In the genomic region with DNA sequence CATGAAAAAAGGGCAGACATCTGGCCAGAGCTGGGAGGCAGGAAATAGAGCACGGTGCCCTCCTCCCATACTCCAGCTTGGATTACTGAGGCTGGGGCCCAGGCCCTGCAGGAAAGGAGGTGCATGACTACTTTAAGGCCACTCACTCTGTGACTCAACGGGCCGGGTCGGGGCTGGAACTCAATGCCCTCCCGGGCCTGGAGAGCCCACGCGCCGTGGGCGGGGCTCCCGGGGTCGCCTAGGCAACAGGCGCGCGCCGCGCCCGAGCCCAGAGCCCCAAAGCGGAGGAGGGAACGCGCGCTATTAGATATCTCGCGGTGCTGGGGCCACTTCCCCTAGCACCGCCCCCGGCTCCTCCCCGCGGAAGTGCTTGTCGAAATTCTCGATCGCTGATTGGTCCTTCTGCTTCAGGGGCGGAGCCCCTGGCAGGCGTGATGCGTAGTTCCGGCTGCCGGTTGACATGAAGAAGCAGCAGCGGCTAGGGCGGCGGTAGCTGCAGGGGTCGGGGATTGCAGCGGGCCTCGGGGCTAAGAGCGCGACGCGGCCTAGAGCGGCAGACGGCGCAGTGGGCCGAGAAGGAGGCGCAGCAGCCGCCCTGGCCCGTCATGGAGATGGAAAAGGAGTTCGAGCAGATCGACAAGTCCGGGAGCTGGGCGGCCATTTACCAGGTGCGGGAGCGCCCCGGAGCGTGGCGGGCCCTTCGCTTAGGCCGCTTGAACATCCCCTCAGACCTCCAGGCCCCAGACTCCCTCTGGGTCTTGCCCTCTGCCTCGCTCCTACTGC, we compare ENCODE assay signal across 8 cellular contexts. TPM values are rescaled to one million over a fixed set of nuclear protein-coding genes. Genes with fewer than 3 reads are reported as not detected.
DNase-seq lines count a peak whose midpoint lies in the region; ATAC-seq, FAIRE-seq and TF ChIP-seq lines count a peak whose summit lies in the region.

PTPN1 (plus strand) TSS at position 461 of the 783 bp plus-strand sequence; CDS start at position 606, 145 bp downstream.

- H3K27ac ChIP-seq in 22Rv1 (peak within 1 kb of the TSS; percentile 60), body of pancreas (peak within 1 kb of the TSS; percentile 63 to 84 (median 82)), sigmoid colon (peak within 1 kb of the TSS; percentile 88 to 96 (median 93))

- no peaks in the 10 kb centered on the region for H3K36me3 ChIP-seq in body of pancreas (replicated peaks in 1 of 2; ENCODE audit: insufficient read depth in 1 of 2, low read depth in 2 of 2)
- no peaks in the 10 kb centered on the region for H3K36me3 ChIP-seq in sigmoid colon

- FAIRE-seq in TTC549 (lab: Jason Lieb, UNC) = peak; percentile 77

- no peaks in the 10 kb centered on the region for H3K27me3 ChIP-seq in body of pancreas
- H3K27me3 ChIP-seq in sigmoid colon = no peaks in the 10 kb centered on the region

- no peak; the same call in 1 of the 2 replicates for TF ChIP-seq CTCF in 22Rv1 (IDR thresholded peaks at IDR 0.05)
- peak in 4 of 7 experiments; percentile 9 to 27 (median 16) for TF ChIP-seq CTCF in body of pancreas (IDR thresholded peaks at IDR 0.05)
- TF ChIP-seq CTCF in sigmoid colon (IDR thresholded peaks at IDR 0.05) = peak in 1 of 4 experiments; percentile 24

- TF ChIP-seq POLR2A in body of pancreas (IDR thresholded peaks at IDR 0.05) (peak; percentile 96 to 98 (median 98)), sigmoid colon (IDR thresholded peaks at IDR 0.05) (peak; percentile 98)

- no peak for TF ChIP-seq EP300 in sigmoid colon (IDR thresholded peaks at IDR 0.05)

- H3K4me3 ChIP-seq in body of pancreas = peak within 1 kb of the TSS; percentile 67 to 81
- H3K4me3 ChIP-seq in sigmoid colon = peak within 1 kb of the TSS; percentile 91 to 99 (median 96)

- H3K4me1 ChIP-seq in body of pancreas (peaks cover 38% of the 10 kb centered on the region), sigmoid colon (peaks cover 0 to 51% (median 45%) of the 10 kb centered on the region in 4 donors)

- H3K9me3 ChIP-seq in body of pancreas = no peaks in the 10 kb centered on the region
- H3K9me3 ChIP-seq in sigmoid colon = no peaks in the 10 kb centered on the region

- DNase-seq in NCI-H2107 treated with DMSO at 0.1 percent for 48 hours (lab: John Stamatoyannopoulos, UW; ENCODE audit: unreplicated experiment) (peak; percentile 96), body of pancreas (peak; percentile 99), iPS DF 19.7 (ENCODE audit: low read depth, low spot score) (peak; percentile 81), sigmoid colon (peak; percentile 99)

- intact Hi-C loops in body of pancreas (cut with DNase I) = no loop called here
- intact Hi-C loops in sigmoid colon (cut with DNase I) = loop anchor here (2.0 kb wide), 1 partner anchor 63 kb away; no protein-coding TSS in a partner anchor

- ATAC-seq in GM18519 (IDR thresholded peaks at IDR 0.05; ENCODE audit: low FRiP score, unreplicated experiment) (peak; percentile 83), HG03060 (IDR thresholded peaks at IDR 0.05; ENCODE audit: low read depth, unreplicated experiment) (peak; percentile 58), body of pancreas (peak; percentile 99)

- WGBS in body of pancreas, 2 donors = 0% methylated on average over 23 to 64 of the region's 64 CpGs
- 0 to 1% methylated on average over 64 of the region's 64 CpGs for WGBS in sigmoid colon, 2 donors

RNA-seq across cellular contexts. Expression of gene PTPN1, which starts in this region (rescaled TPM):
- total RNA-seq in body of pancreas = 10 to 100 TPM in 1 of 2 donors, 1 to 10 TPM in 1; 9.1 to 10.2 TPM
- 10 to 100 TPM; 21.6 to 31.2 (median 23.6) TPM for total RNA-seq in sigmoid colon
- 10 to 100 TPM; 14.4 to 41.5 (median 23.6) TPM for polyA plus RNA-seq in sigmoid colon

Comparison
In these comparisons a context has a peak if more than half of its experiments do, and no peak if none do; other contexts are left out.
1. Peak in every context shown above with its lines: DNase-seq, ATAC-seq, H3K4me3 ChIP-seq and H3K27ac ChIP-seq.